ENCODE assay signal across 8 cellular contexts in genomic region chr17:68087131-68087623, GRCh38.
A peak's percentile ranks its signal among the peaks of the same experiment; 100 is the strongest.
DNase-seq lines count a peak whose midpoint lies in the region; ATAC-seq and TF ChIP-seq lines count a peak whose summit lies in the region.
"Not testable (repeated sequence)": the region's sequence is repeated elsewhere in the genome, so short reads cannot be mapped to it uniquely, and the experiment has no call there.

No MANE protein-coding gene starts in this region.

- peak overlapping the region; percentile 90 for H3K27ac Mint-ChIP-seq in T-helper 2 cell treated with Interferon-gamma antibody and Interleukin-4, amounts not matched to agents 5 μg/mL and 100 μg/mL, for 36 hours
- peak overlapping the region; percentile 88 to 96 for H3K27ac Mint-ChIP-seq in effector memory CD8-positive, alpha-beta T cell

- TF ChIP-seq CTCF in DND-41 (IDR thresholded peaks at IDR 0.05; ENCODE audit: borderline replicate concordance, extremely low read depth, low read length, poor library complexity, severe bottlenecking); KMS-11 (conservative IDR thresholded peaks at IDR 0.05; ENCODE audit: low read depth, low read length): not testable (repeated sequence)

- not testable (repeated sequence) for H3K9me3 Mint-ChIP-seq in T-helper 2 cell treated with Interferon-gamma antibody and Interleukin-4, amounts not matched to agents 5 μg/mL and 100 μg/mL, for 36 hours; effector memory CD8-positive, alpha-beta T cell

- ATAC-seq in DND-41 (ENCODE audit: insufficient read depth, low read depth) (peak; percentile 90), GM19452 (IDR thresholded peaks at IDR 0.05; ENCODE audit: unreplicated experiment) (peak; percentile 71), HG02885 (IDR thresholded peaks at IDR 0.05; ENCODE audit: poor library complexity, unreplicated experiment) (peak; percentile 55)
- peak; percentile 90 for ATAC-seq in effector memory CD8-positive, alpha-beta T cell (replicated peaks)

- DNase-seq in DND-41: peak; percentile 94
- not testable (repeated sequence) for DNase-seq in T-helper 2 cell treated with Interferon-gamma antibody and Interleukin-4, amounts not matched to agents 5 μg/mL and 100 μg/mL, for 36 hours (ENCODE audit: low spot score)
- peak; percentile 52 to 62 for DNase-seq in activated T-cell treated with anti-CD3 and anti-CD28 coated beads, Interleukin-2, amount 50 U/mL, for 48 hours
- DNase-seq in effector memory CD8-positive, alpha-beta T cell: peak; percentile 36 to 49 (median 40)
- peak; percentile 34 for DNase-seq in stimulated activated CD4-positive, alpha-beta T cell treated with anti-CD3 and anti-CD28 coated beads, Interleukin-15, amount 100 ng/mL, for 24 hours

- H3K27ac ChIP-seq in DND-41 (ENCODE audit: low read length) (peak overlapping the region; percentile 99), KMS-11 (peak overlapping the region; percentile 37; the same call in 1 of the 2 replicates)

- H3K36me3 Mint-ChIP-seq in T-helper 2 cell treated with Interferon-gamma antibody and Interleukin-4, amounts not matched to agents 5 μg/mL and 100 μg/mL, for 36 hours (ENCODE audit: low read depth): not testable (repeated sequence)
- H3K36me3 Mint-ChIP-seq in effector memory CD8-positive, alpha-beta T cell (ENCODE audit: insufficient read depth): peaks cover 16% of the 10 kb centered on the region

- H2AFZ ChIP-seq in DND-41 (ENCODE audit: low read depth, low read length): peak overlapping the region; percentile 62; the same call in 1 of the 2 replicates
- H2AFZ ChIP-seq in KMS-11 (ENCODE audit: low read depth): peak overlapping the region; percentile 60

- not testable (repeated sequence) for H3K36me3 ChIP-seq in DND-41 (ENCODE audit: insufficient read depth, low read length); KMS-11 (ENCODE audit: insufficient read depth)

- peak overlapping the region in 1 of 2 experiments; percentile 49; a peak in 2 of 4 replicates for H3K4me3 ChIP-seq in DND-41 (ENCODE audit: low read depth in 1 of 2, low read length in 2 of 2)
- H3K4me3 ChIP-seq in KMS-11 (IDR thresholded peaks at IDR 0.05; ENCODE audit: insufficient read depth, low read depth, low read length): not testable (repeated sequence)

- peak overlapping the region; percentile 77 for H3K4me3 Mint-ChIP-seq in T-helper 2 cell treated with Interferon-gamma antibody and Interleukin-4, amounts not matched to agents 5 μg/mL and 100 μg/mL, for 36 hours
- peak overlapping the region; percentile 60 to 81 for H3K4me3 Mint-ChIP-seq in effector memory CD8-positive, alpha-beta T cell

- H3K27me3 ChIP-seq in DND-41 (ENCODE audit: insufficient read depth, low read length, poor library complexity); KMS-11 (ENCODE audit: insufficient read depth, low read depth): not testable (repeated sequence)

- H3K9ac ChIP-seq in DND-41 (ENCODE audit: low read depth, low read length): peak overlapping the region; percentile 58
- H3K9ac ChIP-seq in KMS-11: not testable (repeated sequence)

- H3K79me2 ChIP-seq in DND-41 (ENCODE audit: insufficient read depth, low read length); KMS-11 (ENCODE audit: insufficient read depth, low read depth): not testable (repeated sequence)

- H3K9me3 ChIP-seq in DND-41 (ENCODE audit: insufficient read depth, low read length, severe bottlenecking): not testable (repeated sequence)

- H3K4me1 ChIP-seq in DND-41 (ENCODE audit: insufficient read depth, low read length) (peaks cover 53% of the 10 kb centered on the region), KMS-11 (ENCODE audit: low read depth, poor library complexity, severe bottlenecking) (peaks cover 64% of the 10 kb centered on the region)

- H4K20me1 ChIP-seq in DND-41 (ENCODE audit: insufficient read depth, low read length); KMS-11 (ENCODE audit: insufficient read depth): not testable (repeated sequence)

- not testable (repeated sequence) for H3K27me3 Mint-ChIP-seq in T-helper 2 cell treated with Interferon-gamma antibody and Interleukin-4, amounts not matched to agents 5 μg/mL and 100 μg/mL, for 36 hours (ENCODE audit: low read depth); effector memory CD8-positive, alpha-beta T cell

- H3K4me1 Mint-ChIP-seq in T-helper 2 cell treated with Interferon-gamma antibody and Interleukin-4, amounts not matched to agents 5 μg/mL and 100 μg/mL, for 36 hours (ENCODE audit: low read depth): peaks cover 47% of the 10 kb centered on the region
- H3K4me1 Mint-ChIP-seq in effector memory CD8-positive, alpha-beta T cell (ENCODE audit: low read depth in 2 of 2): peaks cover 31 to 36% of the 10 kb centered on the region in 2 donors

- H3K4me2 ChIP-seq in DND-41 (ENCODE audit: insufficient read depth, low read length): peak overlapping the region; percentile 71
- H3K4me2 ChIP-seq in KMS-11: peak overlapping the region; percentile 38
